29 cellular contexts compared by ENCODE assay signal in the genomic region with DNA sequence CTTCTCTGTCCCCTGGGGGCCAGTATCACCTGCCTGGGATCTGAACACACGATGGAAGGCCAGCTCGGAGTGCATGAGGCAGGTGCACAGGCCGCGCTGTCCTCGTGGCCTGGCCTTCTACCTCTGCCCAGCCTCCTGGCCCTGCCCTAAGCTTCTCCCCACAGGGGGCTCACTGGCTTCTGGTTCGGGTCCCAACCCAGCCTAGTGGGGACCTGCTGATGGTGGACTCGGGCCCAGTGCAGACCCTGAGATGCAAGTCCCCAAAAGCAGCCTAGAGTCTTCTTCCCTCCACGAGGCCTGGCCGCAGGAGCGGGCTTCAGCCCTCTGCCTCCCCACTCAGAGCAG. TPM values are rescaled to one million over a fixed set of nuclear protein-coding genes. Genes with fewer than 3 reads are reported as not detected.
"Had no signal": no experiment of that assay in that cellular context is flagged by ENCODE, and none has a peak within 500 bp of the region (broad histone marks: within the 10 kb centered on the region; RNA-seq: fewer than 3 reads in every experiment).

No MANE protein-coding gene starts in this region.

- H3K4me3 ChIP-seq: K562, SJSA1 had no signal

- H3K4me3 Mint-ChIP-seq: activated B cell treated with CpG ODN at 0.5 μM for 24 hours; activated CD4-positive, alpha-beta memory T cell treated with anti-CD3 and anti-CD28 coated beads, Interleukin-2, amount 10 ng/mL, durations not matched to agents 7 days and 5 days; activated CD4-positive, alpha-beta T cell treated with anti-CD3 and anti-CD28 coated beads, Interleukin-2, amount 10 ng/mL, durations not matched to agents 7 days and 5 days; activated naive CD4-positive, alpha-beta T cell treated with anti-CD3 and anti-CD28 coated beads for 36 hours; activated naive CD8-positive, alpha-beta T cell; activated T-helper 17 cell treated with anti-CD3 and anti-CD28 coated beads, Interleukin-2, amount 50 U/mL, for 72 hours; T-cell had no signal

- H3K27me3 ChIP-seq: SJSA1 had no signal

- H3K9me3 ChIP-seq: SJSA1 had no signal

- DNase-seq: activated B cell treated with CpG ODN at 0.5 μM for 24 hours; activated CD4-positive, alpha-beta memory T cell treated with anti-CD3 and anti-CD28 coated beads, Interleukin-2, amount 10 ng/mL, durations not matched to agents 7 days and 5 days; activated CD4-positive, alpha-beta T cell treated with anti-CD3 and anti-CD28 coated beads, Interleukin-2, amount 10 ng/mL, durations not matched to agents 7 days and 5 days; activated gamma-delta T cell; activated naive CD4-positive, alpha-beta T cell treated with anti-CD3 and anti-CD28 coated beads for 36 hours; activated T-cell treated with anti-CD3 and anti-CD28 coated beads for 4 hours; activated T-cell treated with anti-CD3 and anti-CD28 coated beads, Interleukin-2, amount 50 U/mL, for 48 hours; amygdala; Karpas-422; MM.1S; NCI-H1105; NCI-H1436; NCI-H1694 treated with DMSO at 0.1 percent for 48 hours; NCI-H2029 treated with DMSO at 0.1 percent for 48 hours; NCI-H510A treated with DMSO at 0.1 percent for 48 hours; NCI-H69; NK-92 treated with Interleukin-12 subunit alpha and Interleukin-12 subunit beta, amount 100 ng/mL, for 24 hours; OCI-M1; RPMI8226; SHP77; T-cell; T-helper 2 cell; T1000 had no signal

- H3K27ac Mint-ChIP-seq: activated B cell treated with CpG ODN at 0.5 μM for 24 hours; activated CD4-positive, alpha-beta memory T cell treated with anti-CD3 and anti-CD28 coated beads, Interleukin-2, amount 10 ng/mL, durations not matched to agents 7 days and 5 days; activated CD4-positive, alpha-beta T cell treated with anti-CD3 and anti-CD28 coated beads, Interleukin-2, amount 10 ng/mL, durations not matched to agents 7 days and 5 days; activated naive CD4-positive, alpha-beta T cell treated with anti-CD3 and anti-CD28 coated beads for 36 hours; activated naive CD8-positive, alpha-beta T cell; activated T-helper 17 cell treated with anti-CD3 and anti-CD28 coated beads, Interleukin-2, amount 50 U/mL, for 72 hours; T-cell had no signal

- H3K27ac ChIP-seq: SJSA1 had no signal

- H3K4me1 Mint-ChIP-seq: activated T-helper 17 cell treated with anti-CD3 and anti-CD28 coated beads, Interleukin-2, amount 50 U/mL, for 72 hours had no signal

- H3K36me3 Mint-ChIP-seq: activated naive CD8-positive, alpha-beta T cell; T-cell had no signal

- ATAC-seq: activated T-helper 17 cell treated with anti-CD3 and anti-CD28 coated beads, Interleukin-2, amount 50 U/mL, for 72 hours; Panc1; T-cell had no signal

- H3K9me3 Mint-ChIP-seq: activated B cell treated with CpG ODN at 0.5 μM for 24 hours; activated CD4-positive, alpha-beta memory T cell treated with anti-CD3 and anti-CD28 coated beads, Interleukin-2, amount 10 ng/mL, durations not matched to agents 7 days and 5 days; activated CD4-positive, alpha-beta T cell treated with anti-CD3 and anti-CD28 coated beads, Interleukin-2, amount 10 ng/mL, durations not matched to agents 7 days and 5 days; activated naive CD4-positive, alpha-beta T cell treated with anti-CD3 and anti-CD28 coated beads for 36 hours; activated T-helper 17 cell treated with anti-CD3 and anti-CD28 coated beads, Interleukin-2, amount 50 U/mL, for 72 hours; T-cell had no signal

RNA-seq across cellular contexts. Expression of a gene that starts 3.4 kb away (rescaled TPM):
- total RNA-seq: activated B cell treated with CpG ODN at 0.5 μM for 24 hours; activated CD4-positive, alpha-beta memory T cell treated with anti-CD3 and anti-CD28 coated beads, Interleukin-2, amount 10 ng/mL, durations not matched to agents 7 days and 5 days; activated CD4-positive, alpha-beta T cell treated with anti-CD3 and anti-CD28 coated beads, Interleukin-2, amount 10 ng/mL, durations not matched to agents 7 days and 5 days; activated T-helper 17 cell treated with anti-CD3 and anti-CD28 coated beads, Interleukin-2, amount 50 U/mL, for 72 hours; T-cell had no signal

RNA-seq across cellular contexts. Expression of a gene that starts 23.7 kb away (rescaled TPM):
- total RNA-seq: activated B cell treated with CpG ODN at 0.5 μM for 24 hours; activated CD4-positive, alpha-beta memory T cell treated with anti-CD3 and anti-CD28 coated beads, Interleukin-2, amount 10 ng/mL, durations not matched to agents 7 days and 5 days; activated CD4-positive, alpha-beta T cell treated with anti-CD3 and anti-CD28 coated beads, Interleukin-2, amount 10 ng/mL, durations not matched to agents 7 days and 5 days; activated CD8-positive, alpha-beta memory T cell treated with anti-CD3 and anti-CD28 coated beads for 36 hours; activated naive CD4-positive, alpha-beta T cell treated with anti-CD3 and anti-CD28 coated beads for 36 hours; activated T-helper 17 cell treated with anti-CD3 and anti-CD28 coated beads, Interleukin-2, amount 50 U/mL, for 72 hours; T-cell had no signal
- polyA plus RNA-seq: K562 had no signal
